ENCODE assay signal across 8 cellular contexts in genomic region chr11:66268953-66269906, GRCh38. TPM values are rescaled to one million over a fixed set of nuclear protein-coding genes. Genes with fewer than 3 reads are reported as not detected.
DNase-seq lines count a peak whose midpoint lies in the region; ATAC-seq and TF ChIP-seq lines count a peak whose summit lies in the region.

No MANE protein-coding gene starts in this region.

- H3K27me3 ChIP-seq in OCI-LY3 (ENCODE audit: low read depth, low read length) (no peaks in the 10 kb centered on the region), lower lobe of right lung (ENCODE audit: low read depth) (no peaks in the 10 kb centered on the region)

- ATAC-seq in Right ventricle myocardium superior (ENCODE audit: poor library complexity): no peak
- no peak for ATAC-seq in Right ventricle myocardium inferior
- no peak for ATAC-seq in lower lobe of right lung

- H3K27ac ChIP-seq in OCI-LY3 (ENCODE audit: low read length) (peak overlapping the region; percentile 65), caudate nucleus (ENCODE audit: low read depth, low read length) (peak overlapping the region; percentile 99), lower lobe of right lung (peak overlapping the region; percentile 91)

- H4K20me1 ChIP-seq in OCI-LY3 (ENCODE audit: insufficient read depth, low read length): peaks cover 17% of the 10 kb centered on the region

- H3K4me2 ChIP-seq in OCI-LY3 (ENCODE audit: low read length): peak overlapping the region; percentile 96

- intact Hi-C loops in Right ventricle myocardium superior (cut with DNase I): no loop called here
- intact Hi-C loops in Right ventricle myocardium inferior (cut with DNase I): no loop called here
- intact Hi-C loops in lower lobe of right lung (cut with DNase I): no loop called here

- peak overlapping the region; percentile 95 for H3K9ac ChIP-seq in OCI-LY3 (ENCODE audit: low read length)

- peaks cover 5% of the 10 kb centered on the region for H3K36me3 Mint-ChIP-seq in type B pancreatic cell

- H3K36me3 ChIP-seq in OCI-LY3 (replicated peaks; ENCODE audit: low read depth, low read length): peaks cover 29% of the 10 kb centered on the region
- H3K36me3 ChIP-seq in lower lobe of right lung: peaks cover 39% of the 10 kb centered on the region

- no peak overlapping the region for H2AFZ ChIP-seq in OCI-LY3 (ENCODE audit: low read depth, low read length)

- H3K4me1 ChIP-seq in OCI-LY3 (ENCODE audit: low read length): peaks cover 7% of the 10 kb centered on the region
- peaks cover 29% of the 10 kb centered on the region for H3K4me1 ChIP-seq in lower lobe of right lung

- H3K4me3 Mint-ChIP-seq in type B pancreatic cell: peak overlapping the region; percentile 97

- H3K27ac Mint-ChIP-seq in type B pancreatic cell: peak overlapping the region; percentile 92

- TF ChIP-seq CTCF in OCI-LY3 (IDR thresholded peaks at IDR 0.05; ENCODE audit: low read depth, low read length) (peak; percentile 23; the same call in 1 of the 2 replicates), lower lobe of right lung (IDR thresholded peaks at IDR 0.05) (no peak), type B pancreatic cell (conservative IDR thresholded peaks at IDR 0.05) (peak; percentile 50)

- H3K4me1 Mint-ChIP-seq in type B pancreatic cell (ENCODE audit: unreplicated experiment): peaks cover 10% of the 10 kb centered on the region

- no peaks in the 10 kb centered on the region for H3K27me3 Mint-ChIP-seq in type B pancreatic cell

- H3K9me3 ChIP-seq in OCI-LY3 (ENCODE audit: insufficient read depth, low read length): no peaks in the 10 kb centered on the region
- H3K9me3 ChIP-seq in lower lobe of right lung: no peaks in the 10 kb centered on the region

- DNase-seq in Right ventricle myocardium superior (peak; percentile 48), Right ventricle myocardium inferior (ENCODE audit: missing footprints) (no peak), caudate nucleus (lab: John Stamatoyannopoulos, UW) (peak in 6 of 61 donors; percentile 42 to 62 (median 51)), lower lobe of right lung (no peak), type B pancreatic cell (ENCODE audit: extremely low spot score, unreplicated experiment) (no peak), DMS79 treated with DMSO at 0.1 percent for 48 hours (lab: John Stamatoyannopoulos, UW) (no peak), activated gamma-delta T cell (lab: John Stamatoyannopoulos, UW) (no peak)

- H3K79me2 ChIP-seq in OCI-LY3 (ENCODE audit: low read length): peaks cover 31% of the 10 kb centered on the region

- no peaks in the 10 kb centered on the region for H3K9me3 Mint-ChIP-seq in type B pancreatic cell

- H3K4me3 ChIP-seq in OCI-LY3 (ENCODE audit: low read length) (peak overlapping the region; percentile 90), lower lobe of right lung (peak overlapping the region; percentile 81)

RNA-seq across cellular contexts. Expression of gene RAB1B, which starts 0.8 kb away (rescaled TPM):
- total RNA-seq in Right ventricle myocardium superior: 114 TPM
- 125 TPM for total RNA-seq in Right ventricle myocardium inferior
- total RNA-seq in lower lobe of right lung: 138 TPM
- total RNA-seq in type B pancreatic cell (ENCODE audit: low replicate concordance): 96.4 and 122 TPM in 2 replicates

RNA-seq across cellular contexts. Expression of gene CNIH2, which starts 8.7 kb away (rescaled TPM):
- total RNA-seq in Right ventricle myocardium superior: not detected
- total RNA-seq in Right ventricle myocardium inferior: not detected
- 0.89 TPM for total RNA-seq in lower lobe of right lung
- 21.3 and 23.2 TPM in 2 replicates for total RNA-seq in type B pancreatic cell (ENCODE audit: low replicate concordance)

RNA-seq across cellular contexts. Expression of gene KLC2, which starts 11.7 kb away (rescaled TPM):
- total RNA-seq in Right ventricle myocardium superior (30.7 TPM), Right ventricle myocardium inferior (35.3 TPM), lower lobe of right lung (24.3 TPM), type B pancreatic cell (ENCODE audit: low replicate concordance) (31.1 and 49.6 TPM in 2 replicates)

RNA-seq across cellular contexts. Expression of gene YIF1A, which starts 19.7 kb away (rescaled TPM):
- 38.4 TPM for total RNA-seq in Right ventricle myocardium superior
- total RNA-seq in Right ventricle myocardium inferior: 48.7 TPM
- total RNA-seq in lower lobe of right lung: 67.8 TPM
- 87.0 and 133 TPM in 2 replicates for total RNA-seq in type B pancreatic cell (ENCODE audit: low replicate concordance)

RNA-seq across cellular contexts. Expression of gene TMEM151A, which starts 22.5 kb away (rescaled TPM):
- total RNA-seq in Right ventricle myocardium superior (not detected), Right ventricle myocardium inferior (0.14 TPM), lower lobe of right lung (not detected), type B pancreatic cell (ENCODE audit: low replicate concordance) (2.1 and 2.6 TPM in 2 replicates)

Comparison
In these comparisons a context has a peak if more than half of its experiments do, and no peak if none do; other contexts are left out.
1. RNA of gene CNIH2, which starts 8.7 kb away (total RNA-seq): 21.3 to 23.2 TPM in type B pancreatic cell; 0.89 TPM in lower lobe of right lung (single experiment), not detected in Right ventricle myocardium inferior (single experiment) and not detected in Right ventricle myocardium superior (single experiment); every median in the first group is over 10 times any median in the second.
2. Peak in every context shown above with its lines, with median percentiles within 50 percentile points of each other: H3K27ac ChIP-seq.